In genomic region chr17:81030726-81031570, GRCh38 we compare ENCODE assay signal across 12 cellular contexts. TPM values are rescaled to one million over a fixed set of nuclear protein-coding genes. Genes with fewer than 3 reads are reported as not detected.
DNase-seq lines count a peak whose midpoint lies in the region; ATAC-seq and TF ChIP-seq lines count a peak whose summit lies in the region.
"Had no signal": no experiment of that assay in that cellular context is flagged by ENCODE, and none has a peak within 500 bp of the region (broad histone marks: within the 10 kb centered on the region; RNA-seq: fewer than 3 reads in every experiment).

No MANE protein-coding gene starts in this region.

- H3K36me3 ChIP-seq in sigmoid colon, result peaks cover 0 to 11% (median 0%) of the 10 kb centered on the region in 4 donors

- H3K4me3 ChIP-seq in sigmoid colon, result no peak overlapping the region

- no peak for TF ChIP-seq CTCF in sigmoid colon (IDR thresholded peaks at IDR 0.05)

- no peak for TF ChIP-seq EP300 in sigmoid colon (IDR thresholded peaks at IDR 0.05)

- DNase-seq in HK-2 (ENCODE audit: unreplicated experiment), result peak; percentile 74
- DNase-seq in islet precursor cell, result peak; percentile 54
- DNase-seq in sigmoid colon, result peak; percentile 67
- DNase-seq: activated naive CD8-positive, alpha-beta T cell treated with anti-CD3 and anti-CD28 coated beads for 36 hours; Calu3; effector CD4-positive, alpha-beta T cell; naive B cell had no signal

- WGBS in sigmoid colon, 2 donors, result 23 to 61% methylated on average over 32 of the region's 32 CpGs

- ATAC-seq in HG02642 (IDR thresholded peaks at IDR 0.05; ENCODE audit: poor library complexity, unreplicated experiment) (no peak), HG03378 (IDR thresholded peaks at IDR 0.05; ENCODE audit: unreplicated experiment) (no peak), HG03460 (IDR thresholded peaks at IDR 0.05; ENCODE audit: unreplicated experiment) (no peak), GM18517 (IDR thresholded peaks at IDR 0.05; ENCODE audit: unreplicated experiment) (no peak)

- H3K9me3 ChIP-seq in sigmoid colon, result no peaks in the 10 kb centered on the region

- H3K4me1 ChIP-seq in sigmoid colon, result peaks cover 0 to 43% (median 39%) of the 10 kb centered on the region in 4 donors

- intact Hi-C loops in sigmoid colon (cut with DNase I), result loop anchor here (10.0 kb wide), 1 partner anchor 194 kb away; the partner anchor contains the start of gene CEP131

- TF ChIP-seq POLR2A in sigmoid colon (IDR thresholded peaks at IDR 0.05), result no peak

- H3K27ac ChIP-seq in angular gyrus (ENCODE audit: low read depth, low read length) (peak overlapping the region; percentile 35), sigmoid colon (no peak overlapping the region)

- H3K27me3 ChIP-seq in sigmoid colon, result peaks cover 0 to 9% (median 0%) of the 10 kb centered on the region in 3 donors

RNA-seq across cellular contexts. Expression of gene BAIAP2, which starts 4.0 kb away (rescaled TPM):
- total RNA-seq in sigmoid colon, result 10 to 100 TPM; 32.6 to 52.3 (median 50.9) TPM
- polyA plus RNA-seq in sigmoid colon, result 10 to 100 TPM in 2 of 3 donors, 1 to 10 TPM in 1; 6.5 to 17.2 (median 14.4) TPM

RNA-seq across cellular contexts. Expression of gene CHMP6, which starts 39.3 kb away (rescaled TPM):
- total RNA-seq in sigmoid colon, result 10 to 100 TPM; 15.7 to 28.2 (median 22.2) TPM
- polyA plus RNA-seq in sigmoid colon, result 10 to 100 TPM; 36.3 to 40.4 (median 37.2) TPM
